ENCODE assay signal across 11 cellular contexts in the genomic region with DNA sequence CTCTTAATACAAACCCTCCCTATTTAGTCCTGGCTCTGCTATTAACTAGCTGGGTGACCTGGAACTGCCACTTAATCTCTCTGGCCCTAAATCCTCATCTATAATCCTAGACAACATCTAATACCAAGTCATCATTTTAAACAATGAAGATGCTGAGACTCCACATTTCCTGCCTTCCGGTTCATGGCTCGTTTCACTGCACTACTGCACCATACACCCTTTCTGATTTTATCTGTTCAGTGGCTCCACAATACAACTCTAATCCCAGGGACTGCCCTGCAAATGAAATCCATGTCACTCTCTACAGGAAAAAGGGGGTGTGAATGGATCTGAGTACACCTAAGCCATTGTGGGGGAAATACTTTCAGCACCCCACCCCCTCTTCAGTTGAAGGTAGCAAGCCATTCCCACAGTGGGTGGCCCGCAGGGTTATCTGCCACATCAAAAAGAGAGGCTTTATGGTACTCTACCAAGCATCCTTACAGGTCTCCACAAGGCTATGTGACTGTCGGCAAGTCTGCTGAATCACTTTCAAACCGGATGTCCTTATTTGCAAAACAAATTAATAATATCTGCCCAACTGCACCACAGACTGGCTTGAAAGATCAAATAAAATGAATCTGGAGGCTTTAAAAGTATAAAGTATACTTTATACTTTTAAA.
DNase-seq lines count a peak whose midpoint lies in the region; ATAC-seq, FAIRE-seq and TF ChIP-seq lines count a peak whose summit lies in the region.
"Had no signal": no experiment of that assay in that cellular context is flagged by ENCODE, and none has a peak within 500 bp of the region (broad histone marks: within the 10 kb centered on the region; RNA-seq: fewer than 3 reads in every experiment).

No MANE protein-coding gene starts in this region.

- H3K9me3 Mint-ChIP-seq in activated naive CD8-positive, alpha-beta T cell treated with anti-CD3 and anti-CD28 coated beads, Interleukin-2, amount 10 ng/mL, durations not matched to agents 7 days and 5 days: no peaks in the 10 kb centered on the region

- peaks cover 27% of the 10 kb centered on the region for H3K27me3 Mint-ChIP-seq in activated naive CD8-positive, alpha-beta T cell treated with anti-CD3 and anti-CD28 coated beads, Interleukin-2, amount 10 ng/mL, durations not matched to agents 7 days and 5 days

- no peaks in the 10 kb centered on the region for H3K36me3 ChIP-seq in kidney (ENCODE audit: control insufficient read depth in 1 of 2, insufficient read depth in 2 of 2, low read length in 2 of 2)
- H3K36me3 ChIP-seq: stomach had no signal

- H3K4me3 ChIP-seq in GM08714 (ENCODE audit: low read length): peak overlapping the region; percentile 51; the same call in 1 of the 2 replicates
- H3K4me3 ChIP-seq in kidney (ENCODE audit: low read length in 2 of 2): no peak overlapping the region
- H3K4me3 ChIP-seq: stomach had no signal

- no peak overlapping the region for H3K27ac Mint-ChIP-seq in activated naive CD8-positive, alpha-beta T cell treated with anti-CD3 and anti-CD28 coated beads, Interleukin-2, amount 10 ng/mL, durations not matched to agents 7 days and 5 days

- H3K9ac ChIP-seq in kidney (ENCODE audit: low read length in 2 of 2): no peak overlapping the region

- peak overlapping the region; percentile 8 for H3K4me3 Mint-ChIP-seq in activated naive CD8-positive, alpha-beta T cell treated with anti-CD3 and anti-CD28 coated beads, Interleukin-2, amount 10 ng/mL, durations not matched to agents 7 days and 5 days

- peak; percentile 71 for ATAC-seq in GM19455 (IDR thresholded peaks at IDR 0.05; ENCODE audit: unreplicated experiment)
- peak; percentile 80 for ATAC-seq in HG03108 (IDR thresholded peaks at IDR 0.05; ENCODE audit: unreplicated experiment)
- peak; percentile 72 for ATAC-seq in activated naive CD8-positive, alpha-beta T cell treated with anti-CD3 and anti-CD28 coated beads, Interleukin-2, amount 10 ng/mL, durations not matched to agents 7 days and 5 days (ENCODE audit: low read depth)

- intact Hi-C loops in posterior vena cava (cut with DNase I): no loop called here
- intact Hi-C loops in kidney (cut with DNase I): no loop called here

- H3K9me3 ChIP-seq in kidney (ENCODE audit: control insufficient read depth in 1 of 2, low read length in 2 of 2): no peaks in the 10 kb centered on the region
- H3K9me3 ChIP-seq: stomach had no signal

- no peaks in the 10 kb centered on the region for H3K36me3 Mint-ChIP-seq in activated naive CD8-positive, alpha-beta T cell treated with anti-CD3 and anti-CD28 coated beads, Interleukin-2, amount 10 ng/mL, durations not matched to agents 7 days and 5 days

- H3K4me1 Mint-ChIP-seq in activated naive CD8-positive, alpha-beta T cell treated with anti-CD3 and anti-CD28 coated beads, Interleukin-2, amount 10 ng/mL, durations not matched to agents 7 days and 5 days: peaks cover 6% of the 10 kb centered on the region

- POLR2A ChIA-PET in activated naive CD8-positive, alpha-beta T cell treated with anti-CD3 and anti-CD28 coated beads, Interleukin-2, amount 10 ng/mL, durations not matched to agents 7 days and 5 days (lab: Charles Lee): no interaction called here

- FAIRE-seq in frontal cortex (lab: Jason Lieb, UNC) (no peak), kidney (lab: Jason Lieb, UNC) (no peak)

- no peak overlapping the region for H3K27ac ChIP-seq in kidney (ENCODE audit: low read depth in 2 of 2, low read length in 2 of 2)
- H3K27ac ChIP-seq: stomach had no signal

- H3K4me1 ChIP-seq in kidney (ENCODE audit: control insufficient read depth in 1 of 2, insufficient read depth in 1 of 2, low read depth in 1 of 2, low read length in 2 of 2): peaks cover 14% of the 10 kb centered on the region in 2 donors

- DNase-seq in activated naive CD8-positive, alpha-beta T cell treated with anti-CD3 and anti-CD28 coated beads, Interleukin-2, amount 10 ng/mL, durations not matched to agents 7 days and 5 days: no peak
- DNase-seq in NCI-H187 (lab: John Stamatoyannopoulos, UW): no peak
- no peak for DNase-seq in frontal cortex (ENCODE audit: low spot score in 2 of 2)
- no peak for DNase-seq in posterior vena cava (ENCODE audit: low spot score)
- no peak for DNase-seq in kidney
- DNase-seq: activated CD8-positive, alpha-beta memory T cell treated with anti-CD3 and anti-CD28 coated beads for 24 hours; NCI-H1048; stomach had no signal

- TF ChIP-seq CTCF in kidney (IDR thresholded peaks at IDR 0.05; ENCODE audit: borderline replicate concordance, extremely low read depth, insufficient read depth): no peak
